20 cellular contexts compared by ENCODE assay signal in the genomic region with DNA sequence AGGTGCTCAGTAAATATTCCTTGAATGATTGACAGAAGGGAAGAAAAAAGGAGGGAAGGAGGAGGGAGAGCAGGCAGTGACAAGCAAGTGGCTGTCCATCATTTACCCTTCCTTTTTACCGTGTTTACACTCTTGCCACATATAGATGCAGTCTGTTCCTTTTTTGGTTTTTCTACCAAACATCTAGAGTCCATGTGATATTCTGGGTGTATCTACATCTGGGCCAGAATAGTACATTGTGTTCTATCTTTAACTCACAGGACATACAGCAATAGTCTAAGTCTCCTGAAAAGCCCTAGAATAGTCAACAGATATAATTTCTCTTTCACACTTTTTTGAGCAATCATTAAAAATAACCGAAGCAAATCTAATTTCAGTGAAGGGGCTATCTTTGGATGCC. TPM values are rescaled to one million over a fixed set of nuclear protein-coding genes. Genes with fewer than 3 reads are reported as not detected.
DNase-seq lines count a peak whose midpoint lies in the region; ATAC-seq, FAIRE-seq and TF ChIP-seq lines count a peak whose summit lies in the region.
"Had no signal": no experiment of that assay in that cellular context is flagged by ENCODE, and none has a peak within 500 bp of the region (broad histone marks: within the 10 kb centered on the region; RNA-seq: fewer than 3 reads in every experiment).

No MANE protein-coding gene starts in this region.

- POLR2A ChIA-PET in HEK293T (lab: Yijun Ruan, JAX) = no interaction called here

- H3K27ac Mint-ChIP-seq in GM23338 = no peak overlapping the region
- no peak overlapping the region for H3K27ac Mint-ChIP-seq in stimulated activated naive CD8-positive, alpha-beta T cell treated with anti-CD3 and anti-CD28 coated beads, Interleukin-15, amount 100 ng/mL, for 72 hours
- H3K27ac Mint-ChIP-seq: CD4-positive, alpha-beta memory T cell had no signal

- H3K36me3 ChIP-seq in GM23338 (ENCODE audit: insufficient read depth) (no peaks in the 10 kb centered on the region), keratinocyte (ENCODE audit: control insufficient read depth in 2 of 2, extremely low read depth in 1 of 2, insufficient read depth in 2 of 2, low read length in 2 of 2) (no peaks in the 10 kb centered on the region), spleen (no peaks in the 10 kb centered on the region)
- no peaks in the 10 kb centered on the region for H3K36me3 ChIP-seq in effector memory CD4-positive, alpha-beta T cell (ENCODE audit: control insufficient read depth, insufficient read depth, low read length)
- H3K36me3 ChIP-seq: BE2C had no signal

- H3K4me3 Mint-ChIP-seq in GM23338 = no peak overlapping the region
- H3K4me3 Mint-ChIP-seq in stimulated activated naive CD8-positive, alpha-beta T cell treated with anti-CD3 and anti-CD28 coated beads, Interleukin-15, amount 100 ng/mL, for 72 hours = no peak overlapping the region
- H3K4me3 Mint-ChIP-seq: CD4-positive, alpha-beta memory T cell had no signal

- CTCF ChIA-PET in HEK293T (lab: Yijun Ruan, JAX) = no interaction called here

- H3K27me3 Mint-ChIP-seq in GM23338 (ENCODE audit: insufficient read depth, low read depth, poor library complexity) = no peaks in the 10 kb centered on the region
- no peaks in the 10 kb centered on the region for H3K27me3 Mint-ChIP-seq in stimulated activated naive CD8-positive, alpha-beta T cell treated with anti-CD3 and anti-CD28 coated beads, Interleukin-15, amount 100 ng/mL, for 72 hours
- H3K27me3 Mint-ChIP-seq: CD4-positive, alpha-beta memory T cell had no signal

- H3K4me1 ChIP-seq in GM23338 (ENCODE audit: insufficient read depth) (no peaks in the 10 kb centered on the region), keratinocyte (ENCODE audit: control insufficient read depth, extremely low read depth, insufficient read depth, low read length) (no peaks in the 10 kb centered on the region), spleen (peaks cover 0 to 27% (median 0%) of the 10 kb centered on the region in 6 donors)
- H3K4me1 ChIP-seq in effector memory CD4-positive, alpha-beta T cell (ENCODE audit: control insufficient read depth, insufficient read depth, low read length, poor library complexity, severe bottlenecking) = no peaks in the 10 kb centered on the region
- H3K4me1 ChIP-seq: A549, BE2C had no signal

- ATAC-seq in GM23338 (no peak), HG03342 (IDR thresholded peaks at IDR 0.05; ENCODE audit: unreplicated experiment) (no peak)
- no peak for ATAC-seq in stimulated activated naive CD8-positive, alpha-beta T cell treated with anti-CD3 and anti-CD28 coated beads, Interleukin-15, amount 100 ng/mL, for 72 hours
- ATAC-seq: A549 had no signal

- H3K79me2 ChIP-seq in GM23338 (replicated peaks; ENCODE audit: insufficient read depth) = no peaks in the 10 kb centered on the region
- no peaks in the 10 kb centered on the region for H3K79me2 ChIP-seq in keratinocyte (ENCODE audit: control insufficient read depth, insufficient read depth, low read length)

- H3K4me3 ChIP-seq in GM23338 (no peak overlapping the region), keratinocyte (ENCODE audit: control insufficient read depth in 2 of 3, extremely low read depth in 1 of 3, insufficient read depth in 2 of 3, low read depth in 1 of 3, low read length in 3 of 3) (no peak overlapping the region), spleen (no peak overlapping the region)
- H3K4me3 ChIP-seq in effector memory CD4-positive, alpha-beta T cell (ENCODE audit: insufficient read depth, low read depth, low read length, poor library complexity, severe bottlenecking) = no peak overlapping the region
- H3K4me3 ChIP-seq: A549 had no signal

- no peak overlapping the region for H3K9ac ChIP-seq in keratinocyte (ENCODE audit: control insufficient read depth, extremely low read depth, insufficient read depth, low read length)

- intact Hi-C loops in spleen (cut with DNase I; ENCODE audit: low total_unique reads) = no loop called here

- H3K4me1 Mint-ChIP-seq in GM23338 = no peaks in the 10 kb centered on the region; the same call in none of the 3 replicates
- no peaks in the 10 kb centered on the region for H3K4me1 Mint-ChIP-seq in stimulated activated naive CD8-positive, alpha-beta T cell treated with anti-CD3 and anti-CD28 coated beads, Interleukin-15, amount 100 ng/mL, for 72 hours
- H3K4me1 Mint-ChIP-seq: CD4-positive, alpha-beta memory T cell had no signal

- no peaks in the 10 kb centered on the region for H3F3A ChIP-seq in GM23338 (replicated peaks; ENCODE audit: low read depth)

- no peak for DNase-seq in GM23338 (ENCODE audit: low spot score)
- no peak for DNase-seq in HEK293T (ENCODE audit: extremely low spot score)
- no peak for DNase-seq in keratinocyte (ENCODE audit: low read depth, low spot score)
- DNase-seq in spleen = no peak
- DNase-seq in effector memory CD4-positive, alpha-beta T cell = no peak
- DNase-seq in stimulated activated naive CD8-positive, alpha-beta T cell treated with anti-CD3 and anti-CD28 coated beads, Interleukin-15, amount 100 ng/mL, for 72 hours = no peak
- DNase-seq: BE2C; CD4-positive, alpha-beta memory T cell; DMS153; DMS79 treated with DMSO at 0.1 percent for 48 hours; EL; HCEC 1CT had no signal

- H3K27me3 ChIP-seq in GM23338 (ENCODE audit: insufficient read depth) (no peaks in the 10 kb centered on the region), keratinocyte (ENCODE audit: control insufficient read depth, extremely low read depth, insufficient read depth, low read length) (no peaks in the 10 kb centered on the region), spleen (replicated peaks in 1 of 7) (no peaks in the 10 kb centered on the region)
- no peaks in the 10 kb centered on the region for H3K27me3 ChIP-seq in effector memory CD4-positive, alpha-beta T cell (replicated peaks; ENCODE audit: control insufficient read depth, insufficient read depth, low read length, poor library complexity, severe bottlenecking)
- H3K27me3 ChIP-seq: BE2C had no signal

- H3K9me2 ChIP-seq in GM23338 (ENCODE audit: insufficient read depth) = no peaks in the 10 kb centered on the region

- TF ChIP-seq POLR2A in spleen (IDR thresholded peaks at IDR 0.05) = no peak

- WGBS in spleen, 5 donors = 53 to 63% (median 55%) methylated on average over 2 of the region's 2 CpGs

- no peaks in the 10 kb centered on the region for H3K9me3 Mint-ChIP-seq in GM23338
- H3K9me3 Mint-ChIP-seq in stimulated activated naive CD8-positive, alpha-beta T cell treated with anti-CD3 and anti-CD28 coated beads, Interleukin-15, amount 100 ng/mL, for 72 hours = no peaks in the 10 kb centered on the region

- no peak overlapping the region for H3K4me2 ChIP-seq in GM23338
- H3K4me2 ChIP-seq in keratinocyte (ENCODE audit: control insufficient read depth, extremely low read depth, insufficient read depth, low read depth, low read length) = no peak overlapping the region
- H3K4me2 ChIP-seq: A549 had no signal

- H3K27ac ChIP-seq in GM23338 (ENCODE audit: low read depth) (no peak overlapping the region), keratinocyte (ENCODE audit: control insufficient read depth, insufficient read depth, low read length) (no peak overlapping the region), spleen (peak overlapping the region in 6 of 8 donors; percentile 10 to 88 (median 44))
- no peak overlapping the region for H3K27ac ChIP-seq in effector memory CD4-positive, alpha-beta T cell (ENCODE audit: insufficient read depth, low read length, poor library complexity, severe bottlenecking)
- H3K27ac ChIP-seq: A549, C4-2B, HL-60 had no signal

- dilution Hi-C loops in keratinocyte (cut with MboI; ENCODE audit: extremely low pct_ligation_motif_present, low sequenced_read_pairs) = no loop called here

- no peaks in the 10 kb centered on the region for H3K36me3 Mint-ChIP-seq in GM23338 (ENCODE audit: low read depth)
- H3K36me3 Mint-ChIP-seq: CD4-positive, alpha-beta memory T cell had no signal

- peak; percentile 17 for FAIRE-seq in keratinocyte (lab: Jason Lieb, UNC)
- FAIRE-seq: D721Med, G401.6, GM12892, GM19239 had no signal

- H4K20me1 ChIP-seq in GM23338 (replicated peaks; ENCODE audit: insufficient read depth) (no peaks in the 10 kb centered on the region), keratinocyte (ENCODE audit: control insufficient read depth, extremely low read depth, insufficient read depth, low read length) (no peaks in the 10 kb centered on the region)

- H2AFZ ChIP-seq in GM23338 (peak overlapping the region; percentile 57; the same call in 1 of the 2 replicates), keratinocyte (ENCODE audit: control insufficient read depth, low read length) (peak overlapping the region; percentile 28)

- H3K9me1 ChIP-seq in keratinocyte (ENCODE audit: control insufficient read depth, extremely low read depth, insufficient read depth, low read length) = no peaks in the 10 kb centered on the region

- no peak for TF ChIP-seq CTCF in GM23338 (conservative IDR thresholded peaks at IDR 0.05; ENCODE audit: low read depth in 2 of 2)
- TF ChIP-seq CTCF in keratinocyte (optimal IDR thresholded peaks at IDR 0.05 in 1 of 3, IDR thresholded peaks at IDR 0.05 in 1 of 3, conservative IDR thresholded peaks at IDR 0.05 in 1 of 3; ENCODE audit: extremely low read depth in 1 of 3, insufficient read depth in 2 of 3, low read length in 3 of 3) = no peak
- TF ChIP-seq CTCF in spleen (IDR thresholded peaks at IDR 0.05 in 8 of 11, conservative IDR thresholded peaks at IDR 0.05 in 3 of 11) = no peak

- H3K9me3 ChIP-seq in keratinocyte (ENCODE audit: control insufficient read depth, low read depth, low read length) = no peaks in the 10 kb centered on the region
- H3K9me3 ChIP-seq in spleen = no peaks in the 10 kb centered on the region
- no peaks in the 10 kb centered on the region for H3K9me3 ChIP-seq in effector memory CD4-positive, alpha-beta T cell (ENCODE audit: control insufficient read depth, low read length)
- H3K9me3 ChIP-seq: A549, BE2C had no signal

TF ChIP-seq in GM23338, 12 proteins besides CTCF, POLR2A, EP300 and RAD21 (continues in another document):
- TF ChIP-seq EZH2 (IDR thresholded peaks at IDR 0.05; ENCODE audit: low read depth, unreplicated experiment) = no peak

TF ChIP-seq in HEK293T, 16 proteins besides CTCF, POLR2A, EP300 and RAD21 (continues in another document):
- no peak for TF ChIP-seq SP1 (IDR thresholded peaks at IDR 0.05)

RNA-seq across cellular contexts. Expression of a gene that starts 33.5 kb away (rescaled TPM):
- 1.6 and 4.4 TPM in 2 replicates for total RNA-seq in GM23338 (2014; rRNA removed; shearing (Covaris generic))
- 1.7 and 2.1 TPM in 2 replicates for polyA plus RNA-seq in GM23338 (2016; fragmentation: Nextera tagmentation; extraction: Ambion mirVana)
- polyA plus RNA-seq in keratinocyte = 0.09 to 0.12 TPM (median 0.11 TPM) in 3 replicates
- polyA plus RNA-seq in keratinocyte (2011; ENCODE audit: low read depth) = 0.17 TPM
- polyA plus RNA-seq in keratinocyte (2011; cell fraction: cytosol; rRNA removed) = 0.02 and 0.03 TPM in 2 replicates
- 0.07 and 0.19 TPM in 2 replicates for polyA plus RNA-seq in keratinocyte (2011; cell fraction: nucleus; rRNA removed)
- 0.14 and 0.20 TPM in 2 replicates for polyA plus RNA-seq in keratinocyte (2012; ENCODE audit: low replicate concordance)
- polyA minus RNA-seq in keratinocyte = 0.66 to 2.4 TPM (median 0.70 TPM) in 3 replicates
- polyA minus RNA-seq in keratinocyte (2011; cell fraction: cytosol; rRNA and poly(A)+ RNA removed) = not detected
- 0.42 and 0.62 TPM in 2 replicates for polyA minus RNA-seq in keratinocyte (2011; cell fraction: nucleus; rRNA and poly(A)+ RNA removed)
- 10 to 100 TPM; 19.1 to 34.1 (median 25.0) TPM for total RNA-seq in spleen
- polyA plus RNA-seq in spleen = 1 to 10 TPM in 2 of 3 donors, under 1 TPM in 1; 0.91 to 2.3 (median 1.0) TPM
- total RNA-seq: CD4-positive, alpha-beta memory T cell had no signal
- polyA plus RNA-seq: CD4-positive, alpha-beta memory T cell had no signal

Comparison
In these comparisons a context has a peak if more than half of its experiments do, and no peak if none do; other contexts are left out.
1. H3K27ac ChIP-seq: peak in spleen (6 of 8); none in GM23338 (single experiment), keratinocyte (single experiment) and effector memory CD4-positive, alpha-beta T cell (single experiment).